8 cellular contexts compared by ENCODE assay signal in the genomic region with DNA sequence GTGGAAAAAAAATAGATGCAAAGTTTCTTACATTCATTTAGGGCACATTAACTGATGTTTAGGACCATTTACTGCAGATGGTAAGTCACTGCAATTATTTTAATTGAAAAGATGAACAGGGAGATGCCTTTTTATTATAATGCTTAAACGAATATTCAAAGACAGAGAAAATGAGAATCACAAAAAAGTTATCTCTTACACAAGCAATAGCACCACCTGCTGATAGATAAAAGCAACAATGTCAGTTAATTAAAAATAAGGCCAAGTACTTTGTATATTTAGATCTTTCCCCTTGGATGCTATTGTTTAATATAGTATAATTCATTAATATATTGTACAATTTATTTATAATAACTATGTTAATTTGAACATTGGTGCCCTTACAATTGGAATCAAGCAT. TPM values are rescaled to one million over a fixed set of nuclear protein-coding genes. Genes with fewer than 3 reads are reported as not detected.
DNase-seq lines count a peak whose midpoint lies in the region; ATAC-seq, FAIRE-seq and TF ChIP-seq lines count a peak whose summit lies in the region.

No MANE protein-coding gene starts in this region.

- FAIRE-seq in GM19239 (lab: Jason Lieb, UNC): no peak

- H3K9me3 ChIP-seq in DND-41 (ENCODE audit: insufficient read depth, low read length, severe bottlenecking) (peaks cover 2% of the 10 kb centered on the region), MM.1S (replicated peaks; ENCODE audit: insufficient read depth, low read length) (no peaks in the 10 kb centered on the region)

- H3K4me1 ChIP-seq in DND-41 (ENCODE audit: insufficient read depth, low read length) (no peaks in the 10 kb centered on the region), MM.1S (ENCODE audit: low read length) (peaks cover 7% of the 10 kb centered on the region; the same call in 1 of the 2 replicates)

- no peak for ATAC-seq in DND-41 (ENCODE audit: insufficient read depth, low read depth)
- ATAC-seq in GM18519 (IDR thresholded peaks at IDR 0.05; ENCODE audit: low FRiP score, unreplicated experiment): no peak
- no peak for ATAC-seq in GM21381 (IDR thresholded peaks at IDR 0.05; ENCODE audit: unreplicated experiment)

- no peaks in the 10 kb centered on the region for H3K9me2 ChIP-seq in MM.1S (replicated peaks; ENCODE audit: insufficient read depth, low read length)

- H3K27ac ChIP-seq in DND-41 (ENCODE audit: low read length) (no peak overlapping the region), MM.1S (ENCODE audit: low read length) (no peak overlapping the region)

- TF ChIP-seq CTCF in DND-41 (IDR thresholded peaks at IDR 0.05; ENCODE audit: borderline replicate concordance, extremely low read depth, low read length, poor library complexity, severe bottlenecking) (peak; percentile 61), MM.1S (IDR thresholded peaks at IDR 0.05; ENCODE audit: low read length) (peak; percentile 43)

- DNase-seq in DND-41 (no peak), MM.1S (peak; percentile 40), amniotic epithelial cell (ENCODE audit: low read depth) (peak; percentile 21), lung microvascular endothelial cell (ENCODE audit: low read depth in 2 of 2) (peak; percentile 25 to 41), HK-2 (ENCODE audit: unreplicated experiment) (no peak), GM19239 (ENCODE audit: insufficient read length, low spot score) (no peak)

- no peak overlapping the region for H3K4me2 ChIP-seq in DND-41 (ENCODE audit: insufficient read depth, low read length)
- no peak overlapping the region for H3K4me2 ChIP-seq in MM.1S (ENCODE audit: low read depth, low read length)

- H3K9ac ChIP-seq in DND-41 (ENCODE audit: low read depth, low read length) (no peak overlapping the region), MM.1S (ENCODE audit: low read length) (no peak overlapping the region)

- H3K36me3 ChIP-seq in DND-41 (ENCODE audit: insufficient read depth, low read length) (no peaks in the 10 kb centered on the region; the same call in 1 of the 2 replicates), MM.1S (replicated peaks; ENCODE audit: insufficient read depth, low read length) (no peaks in the 10 kb centered on the region)

- H3K27me3 ChIP-seq in DND-41 (ENCODE audit: insufficient read depth, low read length, poor library complexity) (no peaks in the 10 kb centered on the region), MM.1S (replicated peaks; ENCODE audit: insufficient read depth, low read length) (no peaks in the 10 kb centered on the region)

- H3K4me3 ChIP-seq in DND-41 (ENCODE audit: low read depth in 1 of 2, low read length in 2 of 2) (no peak overlapping the region), MM.1S (ENCODE audit: low read length) (no peak overlapping the region)

- H2AFZ ChIP-seq in DND-41 (ENCODE audit: low read depth, low read length): no peak overlapping the region
- no peak overlapping the region for H2AFZ ChIP-seq in MM.1S (ENCODE audit: low read length)

- H3K79me2 ChIP-seq in DND-41 (ENCODE audit: insufficient read depth, low read length) (no peaks in the 10 kb centered on the region), MM.1S (ENCODE audit: low read length) (no peaks in the 10 kb centered on the region)

- no peaks in the 10 kb centered on the region for H3F3A ChIP-seq in MM.1S (ENCODE audit: insufficient read depth, low read length)

- H4K20me1 ChIP-seq in DND-41 (ENCODE audit: insufficient read depth, low read length): no peaks in the 10 kb centered on the region
- H4K20me1 ChIP-seq in MM.1S (ENCODE audit: insufficient read depth, low read length): no peaks in the 10 kb centered on the region

RNA-seq across cellular contexts. Expression of gene IFT80, which starts 55.9 kb away (rescaled TPM):
- 13.9 and 15.7 TPM in 2 replicates for total RNA-seq in lung microvascular endothelial cell

RNA-seq across cellular contexts. Expression of gene SMC4, which starts 56.3 kb away (rescaled TPM):
- 26.8 and 36.4 TPM in 2 replicates for total RNA-seq in lung microvascular endothelial cell

Comparison
In these comparisons a context has a peak if more than half of its experiments do, and no peak if none do; other contexts are left out.
1. DNase-seq: peak in MM.1S (single experiment), amniotic epithelial cell (single experiment) and lung microvascular endothelial cell (2 of 2); none in DND-41 (single experiment), HK-2 (single experiment) and GM19239 (single experiment).